In genomic region chr12:55935742-55936151, GRCh38 we compare ENCODE assay signal across 9 cellular contexts. TPM values are rescaled to one million over a fixed set of nuclear protein-coding genes. Genes with fewer than 3 reads are reported as not detected.
A peak's percentile ranks its signal among the peaks of the same experiment; 100 is the strongest.
DNase-seq lines count a peak whose midpoint lies in the region; ATAC-seq lines count a peak whose summit lies in the region.
"Had no signal": no experiment of that assay in that cellular context is flagged by ENCODE, and none has a peak within 500 bp of the region (broad histone marks: within the 10 kb centered on the region; RNA-seq: fewer than 3 reads in every experiment).

No MANE protein-coding gene starts in this region.

- H3K27me3 Mint-ChIP-seq in T-cell = no peaks in the 10 kb centered on the region

- no peaks in the 10 kb centered on the region for H3K27me3 ChIP-seq in adipocyte (replicated peaks; ENCODE audit: control insufficient read depth, insufficient read depth, low read length)

- intact Hi-C loops in left ventricle myocardium superior (cut with micrococcal nuclease) = loop anchor here (5.0 kb wide), 1 partner anchor 193 kb away; the partner anchor contains the start of gene GDF11

- peak overlapping the region; percentile 96 to 99 for H3K27ac Mint-ChIP-seq in T-cell
- H3K27ac Mint-ChIP-seq in stimulated activated effector memory CD8-positive, alpha-beta T cell treated with anti-CD3 and anti-CD28 coated beads, Interleukin-12 subunit alpha, Interleukin-12 subunit beta, amount 100 ng/mL, for 72 hours = peak overlapping the region; percentile 99
- H3K27ac Mint-ChIP-seq: mesothelial cell of epicardium had no signal

- peaks cover 74 to 86% (median 81%) of the 10 kb centered on the region in 3 donors for H3K4me1 Mint-ChIP-seq in T-cell
- peaks cover 83% of the 10 kb centered on the region for H3K4me1 Mint-ChIP-seq in stimulated activated effector memory CD8-positive, alpha-beta T cell treated with anti-CD3 and anti-CD28 coated beads, Interleukin-12 subunit alpha, Interleukin-12 subunit beta, amount 100 ng/mL, for 72 hours

- H3K36me3 Mint-ChIP-seq in T-cell = peaks cover 68% of the 10 kb centered on the region
- H3K36me3 Mint-ChIP-seq in stimulated activated effector memory CD8-positive, alpha-beta T cell treated with anti-CD3 and anti-CD28 coated beads, Interleukin-12 subunit alpha, Interleukin-12 subunit beta, amount 100 ng/mL, for 72 hours = peaks cover 96% of the 10 kb centered on the region
- H3K36me3 Mint-ChIP-seq: mesothelial cell of epicardium had no signal

- CTCF ChIA-PET in T-cell (lab: Charles Lee) = interaction anchor here in 1 of 2 donors (0.5 to 3.3 kb wide), 7 partner anchors 8 to 197 kb away, joined by 4 to 13 read pairs (median 4); partner anchors contain the start of gene ORMDL2

- H3K4me3 ChIP-seq in adipocyte (ENCODE audit: low read length) = peak overlapping the region; percentile 74

- H3K9me3 Mint-ChIP-seq in T-cell = no peaks in the 10 kb centered on the region
- H3K9me3 Mint-ChIP-seq in stimulated activated effector memory CD8-positive, alpha-beta T cell treated with anti-CD3 and anti-CD28 coated beads, Interleukin-12 subunit alpha, Interleukin-12 subunit beta, amount 100 ng/mL, for 72 hours = no peaks in the 10 kb centered on the region
- H3K9me3 Mint-ChIP-seq: mesothelial cell of epicardium had no signal

- H3K36me3 ChIP-seq in adipocyte (ENCODE audit: control insufficient read depth, insufficient read depth, low read length, severe bottlenecking) = no peaks in the 10 kb centered on the region

- peak overlapping the region; percentile 43 for H3K9ac ChIP-seq in adipocyte (ENCODE audit: low read length)

- peak overlapping the region; percentile 96 to 100 (median 97) for H3K4me3 Mint-ChIP-seq in T-cell
- peak overlapping the region; percentile 100 for H3K4me3 Mint-ChIP-seq in stimulated activated effector memory CD8-positive, alpha-beta T cell treated with anti-CD3 and anti-CD28 coated beads, Interleukin-12 subunit alpha, Interleukin-12 subunit beta, amount 100 ng/mL, for 72 hours
- H3K4me3 Mint-ChIP-seq: mesothelial cell of epicardium had no signal

- POLR2A ChIA-PET in T-cell (lab: Charles Lee) = no interaction called here

- peak in 4 of 34 experiments; percentile 26 to 38 (median 31) for DNase-seq in T-cell
- no peak for DNase-seq in adipocyte (ENCODE audit: low read depth)
- DNase-seq in left ventricle myocardium superior = peak; percentile 62
- DNase-seq in stimulated activated effector memory CD8-positive, alpha-beta T cell treated with anti-CD3 and anti-CD28 coated beads, Interleukin-12 subunit alpha, Interleukin-12 subunit beta, amount 100 ng/mL, for 72 hours (ENCODE audit: low spot score in 2 of 2) = no peak
- DNase-seq in OCI-M2 (lab: John Stamatoyannopoulos, UW; ENCODE audit: unreplicated experiment) = no peak
- DNase-seq in D341Med (ENCODE audit: low spot score) = no peak

- H3K4me1 ChIP-seq in adipocyte (ENCODE audit: control insufficient read depth, insufficient read depth, low read length) = peaks cover 34% of the 10 kb centered on the region

- H3K9me3 ChIP-seq in adipocyte (ENCODE audit: control insufficient read depth, low read length) = no peaks in the 10 kb centered on the region

- ATAC-seq in T-cell (replicated peaks in 1 of 4) (no peak), left ventricle myocardium superior (peak; percentile 21), esophagus mucosa (no peak), HG03460 (IDR thresholded peaks at IDR 0.05; ENCODE audit: unreplicated experiment) (no peak)
- peak; percentile 22 for ATAC-seq in stimulated activated effector memory CD8-positive, alpha-beta T cell treated with anti-CD3 and anti-CD28 coated beads, Interleukin-12 subunit alpha, Interleukin-12 subunit beta, amount 100 ng/mL, for 72 hours

RNA-seq across cellular contexts. Expression of gene DGKA, which starts 4.8 kb away (rescaled TPM):
- total RNA-seq in T-cell = 1,000 to 10,000 TPM in 4 of 5 donors, 100 to 1,000 TPM in 1; 896 to 1,314 (median 1,231) TPM
- total RNA-seq in left ventricle myocardium superior = 6.9 TPM
- 170 TPM for total RNA-seq in esophagus mucosa

RNA-seq across cellular contexts. Expression of gene PYM1, which starts 8.1 kb away (rescaled TPM):
- total RNA-seq in T-cell (10 to 100 TPM; 21.7 to 40.9 (median 30.7) TPM), left ventricle myocardium superior (16.2 TPM), esophagus mucosa (66.9 TPM)

RNA-seq across cellular contexts. Expression of gene PMEL, which starts 30.1 kb away (rescaled TPM):
- total RNA-seq in T-cell = under 1 TPM in 1 of 5 donors, not detected in 4; 0.20 TPM
- total RNA-seq in left ventricle myocardium superior = 0.57 TPM
- 0.52 TPM for total RNA-seq in esophagus mucosa

RNA-seq across cellular contexts. Expression of gene CDK2, which starts 30.9 kb away (rescaled TPM):
- 10 to 100 TPM; 17.8 to 32.3 (median 23.3) TPM for total RNA-seq in T-cell
- 8.4 TPM for total RNA-seq in left ventricle myocardium superior
- total RNA-seq in esophagus mucosa = 20.5 TPM

RNA-seq across cellular contexts. Expression of gene RAB5B, which starts 38.1 kb away (rescaled TPM):
- total RNA-seq in T-cell = 10 to 100 TPM; 58.6 to 99.8 (median 85.7) TPM
- 128 TPM for total RNA-seq in left ventricle myocardium superior
- total RNA-seq in esophagus mucosa = 111 TPM

Comparison
In these comparisons a context has a peak if more than half of its experiments do, and no peak if none do; other contexts are left out.
1. ATAC-seq: peak in left ventricle myocardium superior (single experiment) and stimulated activated effector memory CD8-positive, alpha-beta T cell treated with anti-CD3 and anti-CD28 coated beads, Interleukin-12 subunit alpha, Interleukin-12 subunit beta, amount 100 ng/mL, for 72 hours (single experiment); none in T-cell (0 of 4), esophagus mucosa (single experiment) and HG03460 (single experiment).
2. RNA of gene DGKA, which starts 4.8 kb away (total RNA-seq): 896 to 1,314 TPM in T-cell and 170 TPM in esophagus mucosa (single experiment); 6.9 TPM in left ventricle myocardium superior (single experiment); every median in the first group is over 10 times any median in the second.